ENCODE assay signal across 5 cellular contexts in the genomic region with DNA sequence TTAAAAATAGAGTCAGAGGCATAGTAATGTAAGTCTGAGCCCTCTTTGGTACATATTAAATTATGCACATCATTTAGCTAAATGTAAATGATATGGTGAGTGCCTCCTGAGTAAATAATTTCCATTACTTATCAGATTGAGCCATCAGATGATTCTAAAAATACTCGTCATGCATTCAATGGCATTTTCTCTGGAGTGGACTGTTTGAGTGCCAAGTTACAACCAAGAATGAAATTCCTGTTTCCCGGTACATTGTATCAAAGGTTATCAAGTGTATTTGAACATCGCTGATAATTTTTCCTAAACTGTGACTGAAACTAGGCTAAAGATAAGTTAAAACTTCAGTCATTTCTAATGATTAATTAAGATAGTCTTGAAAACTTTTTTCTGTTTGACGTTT.
"Had no signal": no experiment of that assay in that cellular context is flagged by ENCODE, and none has a peak within 500 bp of the region (broad histone marks: within the 10 kb centered on the region; RNA-seq: fewer than 3 reads in every experiment).

No MANE protein-coding gene starts in this region.

- H3K4me1 ChIP-seq: tibial artery, uterus had no signal

- H3K36me3 ChIP-seq: uterus had no signal

- DNase-seq: activated CD4-positive, alpha-beta T cell treated with anti-CD3 and anti-CD28 coated beads, Interleukin-2, amount 50 U/mL, for 1 hour; activated naive CD4-positive, alpha-beta T cell treated with anti-CD3 and anti-CD28 coated beads, Interleukin-2, amount 50 U/mL, for 16 hours; amygdala; tibial artery; uterus had no signal

- H3K27me3 ChIP-seq: tibial artery, uterus had no signal

- H3K27ac ChIP-seq: tibial artery, uterus had no signal

- H3K9me3 ChIP-seq: tibial artery, uterus had no signal

- H3K4me3 ChIP-seq: tibial artery, uterus had no signal
